ENCODE assay signal across 14 cellular contexts in genomic region chr11:66116576-66117361, GRCh38. TPM values are rescaled to one million over a fixed set of nuclear protein-coding genes. Genes with fewer than 3 reads are reported as not detected.
DNase-seq lines count a peak whose midpoint lies in the region; ATAC-seq, FAIRE-seq and TF ChIP-seq lines count a peak whose summit lies in the region.
"Had no signal": no experiment of that assay in that cellular context is flagged by ENCODE, and none has a peak within 500 bp of the region (broad histone marks: within the 10 kb centered on the region; RNA-seq: fewer than 3 reads in every experiment).

No MANE protein-coding gene starts in this region.

- H3K27me3 Mint-ChIP-seq in activated CD4-positive, alpha-beta T cell treated with anti-CD3 and anti-CD28 coated beads, Interleukin-2, amount 10 ng/mL, durations not matched to agents 7 days and 5 days, result no peaks in the 10 kb centered on the region
- H3K27me3 Mint-ChIP-seq in central memory CD8-positive, alpha-beta T cell, result no peaks in the 10 kb centered on the region

- WGBS in spleen, 5 donors, result 45 to 60% (median 57%) methylated on average over 7 of the region's 7 CpGs

- H3K4me1 Mint-ChIP-seq in activated CD4-positive, alpha-beta T cell treated with anti-CD3 and anti-CD28 coated beads, Interleukin-2, amount 10 ng/mL, durations not matched to agents 7 days and 5 days, result peaks cover 89% of the 10 kb centered on the region
- peaks cover 84% of the 10 kb centered on the region for H3K4me1 Mint-ChIP-seq in central memory CD8-positive, alpha-beta T cell

- H3K9me3 ChIP-seq in OCI-LY7 (ENCODE audit: low read length) (no peaks in the 10 kb centered on the region), spleen (no peaks in the 10 kb centered on the region), PC-3 (ENCODE audit: low read length) (no peaks in the 10 kb centered on the region)
- H3K9me3 ChIP-seq: upper lobe of left lung had no signal

- H4K20me1 ChIP-seq in OCI-LY7 (ENCODE audit: insufficient read depth, low read length) (no peaks in the 10 kb centered on the region), PC-3 (ENCODE audit: low read length) (no peaks in the 10 kb centered on the region)

- H3K79me2 ChIP-seq in OCI-LY7 (ENCODE audit: insufficient read depth, low read depth, low read length) (peaks cover 16% of the 10 kb centered on the region; the same call in 1 of the 2 replicates), PC-3 (ENCODE audit: low read length) (peaks cover 60% of the 10 kb centered on the region)

- H3K4me1 ChIP-seq in OCI-LY7 (ENCODE audit: insufficient read depth, low read length, poor library complexity, severe bottlenecking), result peaks cover 70% of the 10 kb centered on the region
- H3K4me1 ChIP-seq in spleen, result peaks cover 62 to 98% (median 85%) of the 10 kb centered on the region in 6 donors
- peaks cover 60% of the 10 kb centered on the region for H3K4me1 ChIP-seq in PC-3 (ENCODE audit: insufficient read depth, low read length)

- H3K4me3 Mint-ChIP-seq in activated CD4-positive, alpha-beta T cell treated with anti-CD3 and anti-CD28 coated beads, Interleukin-2, amount 10 ng/mL, durations not matched to agents 7 days and 5 days, result peak overlapping the region; percentile 66
- peak overlapping the region; percentile 71 for H3K4me3 Mint-ChIP-seq in central memory CD8-positive, alpha-beta T cell

- peaks cover 26% of the 10 kb centered on the region for H3F3A ChIP-seq in PC-3 (ENCODE audit: low read length, unreplicated experiment)

- H3K27ac Mint-ChIP-seq in activated CD4-positive, alpha-beta T cell treated with anti-CD3 and anti-CD28 coated beads, Interleukin-2, amount 10 ng/mL, durations not matched to agents 7 days and 5 days, result peak overlapping the region; percentile 92
- peak overlapping the region; percentile 95 for H3K27ac Mint-ChIP-seq in central memory CD8-positive, alpha-beta T cell (ENCODE audit: low read depth)

- H3K27ac ChIP-seq in OCI-LY7 (ENCODE audit: low read depth, low read length, poor library complexity, severe bottlenecking) (peak overlapping the region; percentile 53), spleen (peak overlapping the region; percentile 2 to 86 (median 72)), PC-3 (ENCODE audit: low read length) (no peak overlapping the region)

- CTCF ChIA-PET in activated CD4-positive, alpha-beta T cell treated with anti-CD3 and anti-CD28 coated beads, Interleukin-2, amount 10 ng/mL, durations not matched to agents 7 days and 5 days (lab: Charles Lee), result interaction anchor here (1.1 to 1.9 kb wide), 5 partner anchors 9 to 72 kb away, joined by 3 to 7 read pairs (median 5); no protein-coding TSS in a partner anchor
- CTCF ChIA-PET in OCI-LY7 (lab: Charles Lee; ENCODE audit: unreplicated experiment), result interaction anchor here (0.6 to 1.5 kb wide), 3 partner anchors 10 to 72 kb away, joined by 3 to 4 read pairs (median 4); no protein-coding TSS in a partner anchor
- CTCF ChIA-PET in PC-3 (lab: Charles Lee), result no interaction called here

- H3K4me3 ChIP-seq in OCI-LY7 (ENCODE audit: low read depth, low read length, poor library complexity, severe bottlenecking), result peak overlapping the region; percentile 50
- H3K4me3 ChIP-seq in spleen, result no peak overlapping the region
- H3K4me3 ChIP-seq in PC-3 (ENCODE audit: low read length), result no peak overlapping the region
- H3K4me3 ChIP-seq: lung, upper lobe of left lung had no signal

- no peaks in the 10 kb centered on the region for H3K27me3 ChIP-seq in spleen (replicated peaks in 1 of 7)
- no peaks in the 10 kb centered on the region for H3K27me3 ChIP-seq in PC-3 (ENCODE audit: low read length)
- H3K27me3 ChIP-seq: upper lobe of left lung had no signal

- no peak for TF ChIP-seq CTCF in OCI-LY7 (conservative IDR thresholded peaks at IDR 0.05; ENCODE audit: low read length)
- no peak for TF ChIP-seq CTCF in spleen (IDR thresholded peaks at IDR 0.05 in 8 of 11, conservative IDR thresholded peaks at IDR 0.05 in 3 of 11)
- no peak for TF ChIP-seq CTCF in PC-3 (conservative IDR thresholded peaks at IDR 0.05; ENCODE audit: low read depth, low read length)

- H3K4me2 ChIP-seq in OCI-LY7 (ENCODE audit: low read length) (peak overlapping the region; percentile 61), PC-3 (ENCODE audit: low read length) (no peak overlapping the region)

- H3K9me2 ChIP-seq in OCI-LY7 (ENCODE audit: insufficient read depth, low read length) (no peaks in the 10 kb centered on the region), PC-3 (replicated peaks; ENCODE audit: low read length) (no peaks in the 10 kb centered on the region)

- no peaks in the 10 kb centered on the region for H3K9me3 Mint-ChIP-seq in activated CD4-positive, alpha-beta T cell treated with anti-CD3 and anti-CD28 coated beads, Interleukin-2, amount 10 ng/mL, durations not matched to agents 7 days and 5 days
- no peaks in the 10 kb centered on the region for H3K9me3 Mint-ChIP-seq in central memory CD8-positive, alpha-beta T cell

- ATAC-seq in central memory CD8-positive, alpha-beta T cell (replicated peaks; ENCODE audit: extremely low read depth, poor library complexity, severe bottlenecking), result no peak
- ATAC-seq in PC-3 (no peak), GM21619 (IDR thresholded peaks at IDR 0.05; ENCODE audit: unreplicated experiment) (no peak)

- FAIRE-seq in H54 (lab: Jason Lieb, UNC), result no peak
- FAIRE-seq: colon had no signal

- intact Hi-C loops in OCI-LY7 (cut with micrococcal nuclease; ENCODE audit: unreplicated experiment) (no loop called here), spleen (cut with DNase I; ENCODE audit: low total_unique reads) (no loop called here), PC-3 (cut with micrococcal nuclease) (no loop called here)

- H3K36me3 Mint-ChIP-seq in activated CD4-positive, alpha-beta T cell treated with anti-CD3 and anti-CD28 coated beads, Interleukin-2, amount 10 ng/mL, durations not matched to agents 7 days and 5 days (ENCODE audit: low read depth), result peaks cover 7% of the 10 kb centered on the region
- peaks cover 6% of the 10 kb centered on the region for H3K36me3 Mint-ChIP-seq in central memory CD8-positive, alpha-beta T cell (ENCODE audit: insufficient read depth)

- POLR2A ChIA-PET in activated CD4-positive, alpha-beta T cell treated with anti-CD3 and anti-CD28 coated beads, Interleukin-2, amount 10 ng/mL, durations not matched to agents 7 days and 5 days (lab: Charles Lee), result interaction anchor here (0.6 kb wide), 1 partner anchor 615 kb away, joined by 5 read pairs; no protein-coding TSS in a partner anchor
- POLR2A ChIA-PET in OCI-LY7 (lab: Charles Lee) (interaction anchor here (0.6 to 4.0 kb wide), 10 partner anchors 9 to 803 kb away, joined by 3 to 48 read pairs (median 4); no protein-coding TSS in a partner anchor), PC-3 (lab: Charles Lee; ENCODE audit: unreplicated experiment) (interaction anchor here (0.6 kb wide), 1 partner anchor 47 kb away, joined by 3 read pairs; the partner anchor contains the start of gene PACS1)

- no peak for TF ChIP-seq POLR2A in spleen (IDR thresholded peaks at IDR 0.05)
- TF ChIP-seq POLR2A in H54 (IDR thresholded peaks at IDR 0.05; ENCODE audit: low read depth, low read length), result no peak

- no peak overlapping the region for H3K9ac ChIP-seq in PC-3 (ENCODE audit: low read length)

- H2AFZ ChIP-seq in OCI-LY7 (ENCODE audit: low read length) (peak overlapping the region; percentile 22; the same call in 1 of the 2 replicates), PC-3 (ENCODE audit: low read length) (no peak overlapping the region)

- no peaks in the 10 kb centered on the region for H3K36me3 ChIP-seq in OCI-LY7 (ENCODE audit: insufficient read depth, low read length)
- no peaks in the 10 kb centered on the region for H3K36me3 ChIP-seq in spleen
- H3K36me3 ChIP-seq in PC-3 (ENCODE audit: low read depth, low read length), result no peaks in the 10 kb centered on the region
- H3K36me3 ChIP-seq: upper lobe of left lung had no signal

- BruUV-seq in OCI-LY7 (replicated peaks; lab: Mats Ljungman, UMichigan) (no TSS peak), PC-3 (replicated peaks; lab: Mats Ljungman, UMichigan) (no TSS peak)

- DNase-seq in activated CD4-positive, alpha-beta T cell treated with anti-CD3 and anti-CD28 coated beads, Interleukin-2, amount 10 ng/mL, durations not matched to agents 7 days and 5 days, result no peak
- DNase-seq in activated CD4-positive, alpha-beta T cell treated with anti-CD3 and anti-CD28 coated beads for 48 hours, result no peak
- DNase-seq in OCI-LY7 (ENCODE audit: low spot score) (no peak), spleen (no peak), PC-3 (no peak), H54 (ENCODE audit: insufficient read length, low spot score) (no peak)
- DNase-seq in central memory CD8-positive, alpha-beta T cell (ENCODE audit: low spot score in 2 of 2), result no peak
- DNase-seq: Kasumi-1; NCI-H2029; stimulated activated CD4-positive, alpha-beta T cell treated with anti-CD3 and anti-CD28 coated beads, Interleukin-12 subunit alpha, Interleukin-12 subunit beta, amount 100 ng/mL, for 4 hours; upper lobe of left lung had no signal

RNA-seq across cellular contexts. Expression of gene PACS1, which starts 46.7 kb away (rescaled TPM):
- 100 to 1,000 TPM; 109 TPM for total RNA-seq in activated CD4-positive, alpha-beta T cell treated with anti-CD3 and anti-CD28 coated beads, Interleukin-2, amount 10 ng/mL, durations not matched to agents 7 days and 5 days
- total RNA-seq in OCI-LY7 (2014; rRNA removed; shearing (Covaris generic)), result 21.2 and 23.7 TPM in 2 replicates
- total RNA-seq in OCI-LY7 (2022) (50.5 and 52.5 TPM in 2 replicates), spleen (100 to 1,000 TPM in 5 of 7 donors, 10 to 100 TPM in 2; 65.8 to 126 (median 110) TPM), PC-3 (2014; rRNA removed) (28.7 and 31.5 TPM in 2 replicates)
- polyA plus RNA-seq in spleen, result 10 to 100 TPM; 20.6 to 35.1 (median 20.9) TPM
